In genomic region chr1:156642265-156643185, GRCh38 we compare ENCODE assay signal across 6 cellular contexts. TPM values are rescaled to one million over a fixed set of nuclear protein-coding genes. Genes with fewer than 3 reads are reported as not detected.
DNase-seq lines count a peak whose midpoint lies in the region; ATAC-seq and TF ChIP-seq lines count a peak whose summit lies in the region.

No MANE protein-coding gene starts in this region.

- no peak for ATAC-seq in GM21360 (IDR thresholded peaks at IDR 0.05; ENCODE audit: unreplicated experiment)

- H3K4me1 ChIP-seq in HEK293 (ENCODE audit: control insufficient read depth, insufficient read depth, low read length) (no peaks in the 10 kb centered on the region), ectodermal cell (ENCODE audit: control insufficient read depth, insufficient read depth, low read length) (peaks cover 10% of the 10 kb centered on the region)

- H3K4me1 Mint-ChIP-seq in progenitor cell of endocrine pancreas (ENCODE audit: low read depth) = peaks cover 3% of the 10 kb centered on the region

- peaks cover 89% of the 10 kb centered on the region for H3K27me3 Mint-ChIP-seq in progenitor cell of endocrine pancreas

- H3K9me3 ChIP-seq in HEK293 (ENCODE audit: control insufficient read depth, insufficient read depth, low read depth, low read length) = no peaks in the 10 kb centered on the region
- no peaks in the 10 kb centered on the region for H3K9me3 ChIP-seq in ectodermal cell (ENCODE audit: control insufficient read depth, low read length)

- H3K36me3 ChIP-seq in HEK293 (ENCODE audit: control insufficient read depth in 2 of 2, insufficient read depth in 1 of 2, low read length in 2 of 2) = no peaks in the 10 kb centered on the region
- H3K36me3 ChIP-seq in ectodermal cell (ENCODE audit: control insufficient read depth, insufficient read depth, low read length) = no peaks in the 10 kb centered on the region

- H3K27ac Mint-ChIP-seq in progenitor cell of endocrine pancreas = peak overlapping the region; percentile 62

- no peak for DNase-seq in progenitor cell of endocrine pancreas (ENCODE audit: low spot score, unreplicated experiment)
- DNase-seq in GM03348 (ENCODE audit: low spot score) = no peak
- no peak for DNase-seq in mesenteric fat pad (ENCODE audit: low spot score)

- no peaks in the 10 kb centered on the region for H3K9me3 Mint-ChIP-seq in progenitor cell of endocrine pancreas (ENCODE audit: low read depth)

- TF ChIP-seq CTCF in HEK293 (tag by site-specific recombination; IDR thresholded peaks at IDR 0.05) (no peak), progenitor cell of endocrine pancreas (IDR thresholded peaks at IDR 0.05; ENCODE audit: unreplicated experiment) (no peak)

- peak overlapping the region; percentile 16; the same call in 1 of the 2 replicates for H3K4me3 ChIP-seq in HEK293 (ENCODE audit: low read depth, low read length)
- peak overlapping the region; percentile 39 for H3K4me3 ChIP-seq in ectodermal cell (ENCODE audit: insufficient read depth, low read depth, low read length)

- peaks cover 93% of the 10 kb centered on the region for H3K27me3 ChIP-seq in ectodermal cell (ENCODE audit: control insufficient read depth, insufficient read depth, low read length, poor library complexity, severe bottlenecking)

- peak overlapping the region; percentile 60 for H3K4me3 Mint-ChIP-seq in progenitor cell of endocrine pancreas (ENCODE audit: low read depth)

- 8 to 9% methylated on average over 41 of the region's 41 CpGs for WGBS in ectodermal cell, 2 experiments

- CTCF ChIA-PET in HEK293 (lab: Yijun Ruan, JAX) = interaction anchor here (0.6 to 7.1 kb wide), 9 partner anchors 10 to 47 kb away, joined by 3 to 79 read pairs (median 4); no protein-coding TSS in a partner anchor

- H3K27ac ChIP-seq in HEK293 (ENCODE audit: extremely low read depth, low read depth, low read length) = no peak overlapping the region
- no peak overlapping the region for H3K27ac ChIP-seq in ectodermal cell (ENCODE audit: insufficient read depth, low read depth, low read length, poor library complexity, severe bottlenecking)

- POLR2A ChIA-PET in HEK293 (lab: Yijun Ruan, JAX) = interaction anchor here (0.5 to 1.3 kb wide), 4 partner anchors 12 to 63 kb away, joined by 3 to 5 read pairs (median 4); no protein-coding TSS in a partner anchor

- no peaks in the 10 kb centered on the region for H3K36me3 Mint-ChIP-seq in progenitor cell of endocrine pancreas (ENCODE audit: insufficient read depth)

TF ChIP-seq in HEK293, 187 proteins besides CTCF, POLR2A, EP300 and RAD21 (continues in another document):
- TF ChIP-seq REPIN1 (tag by site-specific recombination; IDR thresholded peaks at IDR 0.05; ENCODE audit: low read depth) (no peak), ZNF335 (tag by site-specific recombination; conservative IDR thresholded peaks at IDR 0.05) (no peak), GLIS2 (tag by site-specific recombination; IDR thresholded peaks at IDR 0.05) (peak; percentile 39), ZNF140 (tag by site-specific recombination; IDR thresholded peaks at IDR 0.05) (no peak), ZBTB17 (tag by site-specific recombination; IDR thresholded peaks at IDR 0.05) (peak; percentile 8; the same call in 1 of the 2 replicates), ZSCAN16 (tag by site-specific recombination; IDR thresholded peaks at IDR 0.05) (no peak), HOXA7 (CRISPR knock-in tag; IDR thresholded peaks at IDR 0.05; ENCODE audit: borderline replicate concordance) (no peak), ZIC2 (tag by site-specific recombination; IDR thresholded peaks at IDR 0.05) (peak; percentile 75), KLF10 (tag by site-specific recombination; IDR thresholded peaks at IDR 0.05) (no peak), ZNF600 (tag by site-specific recombination; IDR thresholded peaks at IDR 0.05) (peak; percentile 95), ZNF785 (tag by site-specific recombination; IDR thresholded peaks at IDR 0.05) (no peak), GLIS1 (tag by site-specific recombination; IDR thresholded peaks at IDR 0.05) (peak; percentile 66; the same call in 1 of the 2 replicates), ZNF248 (tag by site-specific recombination; IDR thresholded peaks at IDR 0.05) (no peak), TRIM28 (IDR thresholded peaks at IDR 0.05; ENCODE audit: borderline replicate concordance, low read length) (no peak), ZNF366 (tag by site-specific recombination; conservative IDR thresholded peaks at IDR 0.05) (no peak), ZNF624 (tag by site-specific recombination; IDR thresholded peaks at IDR 0.05) (no peak), ZNF362 (tag by site-specific recombination; IDR thresholded peaks at IDR 0.05) (no peak), AEBP2 (tag by site-specific recombination; IDR thresholded peaks at IDR 0.05; ENCODE audit: borderline replicate concordance) (no peak), MYNN (tag by site-specific recombination; IDR thresholded peaks at IDR 0.05; ENCODE audit: borderline replicate concordance) (no peak), KLF8 (tag by site-specific recombination; IDR thresholded peaks at IDR 0.05) (no peak)
- TF ChIP-seq, protein P1, sequence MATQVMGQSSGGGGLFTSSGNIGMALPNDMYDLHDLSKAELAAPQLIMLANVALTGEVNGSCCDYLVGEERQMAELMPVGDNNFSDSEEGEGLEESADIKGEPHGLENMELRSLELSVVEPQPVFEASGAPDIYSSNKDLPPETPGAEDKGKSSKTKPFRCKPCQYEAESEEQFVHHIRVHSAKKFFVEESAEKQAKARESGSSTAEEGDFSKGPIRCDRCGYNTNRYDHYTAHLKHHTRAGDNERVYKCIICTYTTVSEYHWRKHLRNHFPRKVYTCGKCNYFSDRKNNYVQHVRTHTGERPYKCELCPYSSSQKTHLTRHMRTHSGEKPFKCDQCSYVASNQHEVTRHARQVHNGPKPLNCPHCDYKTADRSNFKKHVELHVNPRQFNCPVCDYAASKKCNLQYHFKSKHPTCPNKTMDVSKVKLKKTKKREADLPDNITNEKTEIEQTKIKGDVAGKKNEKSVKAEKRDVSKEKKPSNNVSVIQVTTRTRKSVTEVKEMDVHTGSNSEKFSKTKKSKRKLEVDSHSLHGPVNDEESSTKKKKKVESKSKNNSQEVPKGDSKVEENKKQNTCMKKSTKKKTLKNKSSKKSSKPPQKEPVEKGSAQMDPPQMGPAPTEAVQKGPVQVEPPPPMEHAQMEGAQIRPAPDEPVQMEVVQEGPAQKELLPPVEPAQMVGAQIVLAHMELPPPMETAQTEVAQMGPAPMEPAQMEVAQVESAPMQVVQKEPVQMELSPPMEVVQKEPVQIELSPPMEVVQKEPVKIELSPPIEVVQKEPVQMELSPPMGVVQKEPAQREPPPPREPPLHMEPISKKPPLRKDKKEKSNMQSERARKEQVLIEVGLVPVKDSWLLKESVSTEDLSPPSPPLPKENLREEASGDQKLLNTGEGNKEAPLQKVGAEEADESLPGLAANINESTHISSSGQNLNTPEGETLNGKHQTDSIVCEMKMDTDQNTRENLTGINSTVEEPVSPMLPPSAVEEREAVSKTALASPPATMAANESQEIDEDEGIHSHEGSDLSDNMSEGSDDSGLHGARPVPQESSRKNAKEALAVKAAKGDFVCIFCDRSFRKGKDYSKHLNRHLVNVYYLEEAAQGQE (tag by site-specific recombination; IDR thresholded peaks at IDR 0.05) = peak; percentile 73

RNA-seq across cellular contexts. Expression of gene BCAN, which starts 0.6 kb away (rescaled TPM):
- 0.93 TPM for polyA plus RNA-seq in ectodermal cell (2013, experiment 1 of 4)
- 0.48 TPM for polyA plus RNA-seq in ectodermal cell (2013, experiment 2 of 4)
- 0.48 TPM for polyA plus RNA-seq in ectodermal cell (2013, experiment 3 of 4)
- polyA plus RNA-seq in ectodermal cell (2013, experiment 4 of 4) = 0.61 TPM
- not detected in 2 replicates for total RNA-seq in progenitor cell of endocrine pancreas
- 0.16 TPM for total RNA-seq in mesenteric fat pad

RNA-seq across cellular contexts. Expression of gene HAPLN2, which starts 23.3 kb away (rescaled TPM):
- 0.50 TPM for polyA plus RNA-seq in ectodermal cell (2013, experiment 1 of 4)
- 0.91 TPM for polyA plus RNA-seq in ectodermal cell (2013, experiment 2 of 4)
- polyA plus RNA-seq in ectodermal cell (2013, experiment 3 of 4) = 0.91 TPM
- polyA plus RNA-seq in ectodermal cell (2013, experiment 4 of 4) = 0.77 TPM
- total RNA-seq in progenitor cell of endocrine pancreas (0.38 and 0.93 TPM in 2 replicates), mesenteric fat pad (0.35 TPM)

RNA-seq across cellular contexts. Expression of gene NES, which starts 34.7 kb away (rescaled TPM):
- 303 TPM for polyA plus RNA-seq in ectodermal cell (2013, experiment 1 of 4)
- polyA plus RNA-seq in ectodermal cell (2013, experiment 2 of 4) = 335 TPM
- polyA plus RNA-seq in ectodermal cell (2013, experiment 3 of 4) = 231 TPM
- polyA plus RNA-seq in ectodermal cell (2013, experiment 4 of 4) = 248 TPM
- total RNA-seq in progenitor cell of endocrine pancreas (33.9 and 39.2 TPM in 2 replicates), mesenteric fat pad (49.5 TPM)

RNA-seq across cellular contexts. Expression of gene GPATCH4, which starts 41.2 kb away (rescaled TPM):
- 37.3 TPM for polyA plus RNA-seq in ectodermal cell (2013, experiment 1 of 4)
- polyA plus RNA-seq in ectodermal cell (2013, experiment 2 of 4) = 35.8 TPM
- polyA plus RNA-seq in ectodermal cell (2013, experiment 3 of 4) = 22.4 TPM
- 23.3 TPM for polyA plus RNA-seq in ectodermal cell (2013, experiment 4 of 4)
- total RNA-seq in progenitor cell of endocrine pancreas (26.2 and 27.0 TPM in 2 replicates), mesenteric fat pad (40.4 TPM)

RNA-seq across cellular contexts. Expression of gene NAXE, which starts 50.9 kb away (rescaled TPM):
- 55.8 TPM for polyA plus RNA-seq in ectodermal cell (2013, experiment 1 of 4)
- 57.2 TPM for polyA plus RNA-seq in ectodermal cell (2013, experiment 2 of 4)
- 53.3 TPM for polyA plus RNA-seq in ectodermal cell (2013, experiment 3 of 4)
- polyA plus RNA-seq in ectodermal cell (2013, experiment 4 of 4) = 58.4 TPM
- total RNA-seq in progenitor cell of endocrine pancreas = 108 and 115 TPM in 2 replicates
- total RNA-seq in mesenteric fat pad = 55.1 TPM
